ENCODE assay signal across 26 cellular contexts in the genomic region with DNA sequence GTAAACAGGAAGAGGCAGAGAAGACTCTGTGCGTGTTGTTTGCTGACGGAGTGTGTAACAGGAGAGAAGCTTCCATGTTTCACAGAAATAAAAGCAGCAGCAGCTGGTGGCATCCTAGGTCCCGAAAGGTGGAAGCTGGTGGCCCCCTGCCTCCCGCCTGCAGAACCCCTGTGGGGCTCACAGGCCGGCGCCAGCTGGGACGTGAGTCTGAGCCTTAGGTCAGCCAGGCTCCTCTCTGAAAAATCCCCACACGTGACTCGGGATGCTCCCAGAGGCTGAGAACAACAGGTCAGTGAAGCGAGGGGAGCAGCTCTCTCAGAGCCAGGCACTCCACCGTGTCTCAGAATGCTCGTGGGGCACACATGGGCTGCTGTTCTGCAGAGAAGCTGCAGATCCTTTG. TPM values are rescaled to one million over a fixed set of nuclear protein-coding genes. Genes with fewer than 3 reads are reported as not detected.
A peak's percentile ranks its signal among the peaks of the same experiment; 100 is the strongest.
DNase-seq lines count a peak whose midpoint lies in the region; ATAC-seq and TF ChIP-seq lines count a peak whose summit lies in the region.
"Had no signal": no experiment of that assay in that cellular context is flagged by ENCODE, and none has a peak within 500 bp of the region (broad histone marks: within the 10 kb centered on the region; RNA-seq: fewer than 3 reads in every experiment).

No MANE protein-coding gene starts in this region.

- ATAC-seq in activated CD8-positive, alpha-beta memory T cell treated with anti-CD3 and anti-CD28 coated beads, Interleukin-2, amount 10 ng/mL, durations not matched to agents 7 days and 5 days: no peak
- ATAC-seq in T-cell (replicated peaks in 1 of 4): no peak
- no peak for ATAC-seq in effector memory CD8-positive, alpha-beta T cell (replicated peaks)
- no peak for ATAC-seq in stimulated activated memory B cell treated with anti-CD40 and anti-IgM and Interleukin-4, amounts not matched to agents 10 μg/mL and 1 μg/mL and 100 μg/mL, for 72 hours
- ATAC-seq: activated CD4-positive, alpha-beta T cell treated with anti-CD3 and anti-CD28 coated beads for 36 hours; foreskin keratinocyte; lower lobe of right lung; PC-3; stimulated activated naive B cell treated with anti-CD40 and anti-IgM and Interleukin-4, amounts not matched to agents 10 μg/mL and 1 μg/mL and 100 μg/mL, for 72 hours; upper lobe of right lung had no signal

- intact Hi-C loops in ascending aorta (cut with DNase I): no loop called here

- H3K4me3 ChIP-seq in BLaER1 (no peak overlapping the region), ascending aorta (no peak overlapping the region)
- H3K4me3 ChIP-seq: esophagus squamous epithelium, lower lobe of right lung, upper lobe of right lung had no signal

- H3K9me3 Mint-ChIP-seq in activated CD8-positive, alpha-beta memory T cell treated with anti-CD3 and anti-CD28 coated beads, Interleukin-2, amount 10 ng/mL, durations not matched to agents 7 days and 5 days (ENCODE audit: low read depth): no peaks in the 10 kb centered on the region
- H3K9me3 Mint-ChIP-seq in T-cell: no peaks in the 10 kb centered on the region
- no peaks in the 10 kb centered on the region for H3K9me3 Mint-ChIP-seq in effector memory CD8-positive, alpha-beta T cell
- H3K9me3 Mint-ChIP-seq in stimulated activated memory B cell treated with anti-CD40 and anti-IgM and Interleukin-4, amounts not matched to agents 10 μg/mL and 1 μg/mL and 100 μg/mL, for 72 hours: no peaks in the 10 kb centered on the region
- H3K9me3 Mint-ChIP-seq: brain; HFFc6; nephron; stimulated activated naive B cell treated with anti-CD40 and anti-IgM and Interleukin-4, amounts not matched to agents 10 μg/mL and 1 μg/mL and 100 μg/mL, for 72 hours had no signal

- H4K20me1 ChIP-seq in BLaER1: peaks cover 8% of the 10 kb centered on the region; the same call in 1 of the 2 replicates

- H3K9me3 ChIP-seq in BLaER1 (no peaks in the 10 kb centered on the region), ascending aorta (no peaks in the 10 kb centered on the region)
- H3K9me3 ChIP-seq: esophagus squamous epithelium, lower lobe of right lung, upper lobe of right lung had no signal

- DNase-seq in activated CD8-positive, alpha-beta memory T cell treated with anti-CD3 and anti-CD28 coated beads, Interleukin-2, amount 10 ng/mL, durations not matched to agents 7 days and 5 days: no peak
- DNase-seq in activated CD8-positive, alpha-beta memory T cell treated with anti-CD3 and anti-CD28 coated beads, Interleukin-2, amount 50 U/mL, for 4 hours: no peak
- DNase-seq in T-cell: no peak
- DNase-seq in effector memory CD8-positive, alpha-beta T cell: no peak
- DNase-seq in ascending aorta (ENCODE audit: low spot score in 2 of 2): no peak
- DNase-seq in SK-N-DZ (ENCODE audit: low spot score): no peak
- DNase-seq: activated CD4-positive, alpha-beta T cell treated with anti-CD3 and anti-CD28 coated beads for 36 hours; cerebellar nuclear complex; DMS 273 treated with DMSO at 0.1 percent for 48 hours; esophagus squamous epithelium; foreskin keratinocyte; HFFc6; Karpas-422; lower lobe of right lung; NCI-H2029 treated with DMSO at 0.1 percent for 48 hours; NCI-H524 treated with DMSO at 0.1 percent for 48 hours; PC-3; stimulated activated naive B cell treated with anti-CD40 and anti-IgM and Interleukin-4, amounts not matched to agents 10 μg/mL and 1 μg/mL and 100 μg/mL, for 72 hours; substantia nigra; T-helper 9 cell; upper lobe of right lung had no signal

- CTCF ChIA-PET in activated CD8-positive, alpha-beta memory T cell treated with anti-CD3 and anti-CD28 coated beads, Interleukin-2, amount 10 ng/mL, durations not matched to agents 7 days and 5 days (lab: Charles Lee): interaction anchor here (0.9 kb wide), 1 partner anchor 9 kb away, joined by 3 read pairs; no protein-coding TSS in a partner anchor
- CTCF ChIA-PET in T-cell (lab: Charles Lee): interaction anchor here in 1 of 2 donors (0.5 kb wide), 1 partner anchor 40 kb away, joined by 4 read pairs; no protein-coding TSS in a partner anchor

- peak overlapping the region; percentile 42 for H3K27ac Mint-ChIP-seq in activated CD8-positive, alpha-beta memory T cell treated with anti-CD3 and anti-CD28 coated beads, Interleukin-2, amount 10 ng/mL, durations not matched to agents 7 days and 5 days
- H3K27ac Mint-ChIP-seq in T-cell: peak overlapping the region; percentile 89 to 90
- H3K27ac Mint-ChIP-seq in effector memory CD8-positive, alpha-beta T cell: peak overlapping the region; percentile 54 to 86
- no peak overlapping the region for H3K27ac Mint-ChIP-seq in stimulated activated memory B cell treated with anti-CD40 and anti-IgM and Interleukin-4, amounts not matched to agents 10 μg/mL and 1 μg/mL and 100 μg/mL, for 72 hours
- H3K27ac Mint-ChIP-seq: HFFc6; nephron; stimulated activated naive B cell treated with anti-CD40 and anti-IgM and Interleukin-4, amounts not matched to agents 10 μg/mL and 1 μg/mL and 100 μg/mL, for 72 hours had no signal

- peaks cover 42% of the 10 kb centered on the region for H3K4me1 ChIP-seq in BLaER1
- peaks cover 0 to 5% of the 10 kb centered on the region in 2 donors for H3K4me1 ChIP-seq in ascending aorta
- H3K4me1 ChIP-seq: foreskin keratinocyte, lower lobe of right lung, upper lobe of right lung had no signal

- no peaks in the 10 kb centered on the region for H3K27me3 Mint-ChIP-seq in activated CD8-positive, alpha-beta memory T cell treated with anti-CD3 and anti-CD28 coated beads, Interleukin-2, amount 10 ng/mL, durations not matched to agents 7 days and 5 days
- no peaks in the 10 kb centered on the region for H3K27me3 Mint-ChIP-seq in T-cell
- H3K27me3 Mint-ChIP-seq in effector memory CD8-positive, alpha-beta T cell: no peaks in the 10 kb centered on the region
- no peaks in the 10 kb centered on the region for H3K27me3 Mint-ChIP-seq in stimulated activated memory B cell treated with anti-CD40 and anti-IgM and Interleukin-4, amounts not matched to agents 10 μg/mL and 1 μg/mL and 100 μg/mL, for 72 hours
- H3K27me3 Mint-ChIP-seq: activated CD4-positive, alpha-beta T cell treated with anti-CD3 and anti-CD28 coated beads for 36 hours; brain; stimulated activated naive B cell treated with anti-CD40 and anti-IgM and Interleukin-4, amounts not matched to agents 10 μg/mL and 1 μg/mL and 100 μg/mL, for 72 hours had no signal

- no peak overlapping the region for H3K4me2 ChIP-seq in BLaER1

- H3K9ac ChIP-seq in BLaER1: peak overlapping the region; percentile 18; the same call in 1 of the 2 replicates

- POLR2A ChIA-PET in T-cell (lab: Charles Lee): no interaction called here

- H3K4me1 Mint-ChIP-seq in activated CD8-positive, alpha-beta memory T cell treated with anti-CD3 and anti-CD28 coated beads, Interleukin-2, amount 10 ng/mL, durations not matched to agents 7 days and 5 days: peaks cover 18% of the 10 kb centered on the region
- peaks cover 43 to 57% (median 48%) of the 10 kb centered on the region in 3 donors for H3K4me1 Mint-ChIP-seq in T-cell
- peaks cover 5 to 21% of the 10 kb centered on the region in 2 donors for H3K4me1 Mint-ChIP-seq in effector memory CD8-positive, alpha-beta T cell (ENCODE audit: low read depth in 2 of 2)
- no peaks in the 10 kb centered on the region for H3K4me1 Mint-ChIP-seq in stimulated activated memory B cell treated with anti-CD40 and anti-IgM and Interleukin-4, amounts not matched to agents 10 μg/mL and 1 μg/mL and 100 μg/mL, for 72 hours
- H3K4me1 Mint-ChIP-seq: brain; nephron; stimulated activated naive B cell treated with anti-CD40 and anti-IgM and Interleukin-4, amounts not matched to agents 10 μg/mL and 1 μg/mL and 100 μg/mL, for 72 hours had no signal

- peaks cover 10% of the 10 kb centered on the region for H3K36me3 Mint-ChIP-seq in activated CD8-positive, alpha-beta memory T cell treated with anti-CD3 and anti-CD28 coated beads, Interleukin-2, amount 10 ng/mL, durations not matched to agents 7 days and 5 days
- H3K36me3 Mint-ChIP-seq in T-cell: no peaks in the 10 kb centered on the region
- peaks cover 22% of the 10 kb centered on the region for H3K36me3 Mint-ChIP-seq in effector memory CD8-positive, alpha-beta T cell (ENCODE audit: insufficient read depth)
- H3K36me3 Mint-ChIP-seq in stimulated activated memory B cell treated with anti-CD40 and anti-IgM and Interleukin-4, amounts not matched to agents 10 μg/mL and 1 μg/mL and 100 μg/mL, for 72 hours: peaks cover 21% of the 10 kb centered on the region

- H3K27me3 ChIP-seq in BLaER1: no peaks in the 10 kb centered on the region
- H3K27me3 ChIP-seq in ascending aorta: no peaks in the 10 kb centered on the region
- H3K27me3 ChIP-seq: esophagus squamous epithelium, foreskin keratinocyte, upper lobe of right lung had no signal

- TF ChIP-seq CTCF in ascending aorta (IDR thresholded peaks at IDR 0.05): no peak

- H3K27ac ChIP-seq in BLaER1: no peak overlapping the region; the same call in 1 of the 2 replicates
- H3K27ac ChIP-seq in ascending aorta: no peak overlapping the region
- H3K27ac ChIP-seq: foreskin keratinocyte, upper lobe of right lung had no signal

- H3K36me3 ChIP-seq in BLaER1 (peaks cover 62% of the 10 kb centered on the region), ascending aorta (peaks cover 27 to 70% of the 10 kb centered on the region in 2 donors)

- H3K4me3 Mint-ChIP-seq in activated CD8-positive, alpha-beta memory T cell treated with anti-CD3 and anti-CD28 coated beads, Interleukin-2, amount 10 ng/mL, durations not matched to agents 7 days and 5 days: no peak overlapping the region
- peak overlapping the region in 2 of 3 donors; percentile 29 to 68 for H3K4me3 Mint-ChIP-seq in T-cell
- peak overlapping the region in 1 of 2 donors; percentile 14 for H3K4me3 Mint-ChIP-seq in effector memory CD8-positive, alpha-beta T cell
- H3K4me3 Mint-ChIP-seq in stimulated activated memory B cell treated with anti-CD40 and anti-IgM and Interleukin-4, amounts not matched to agents 10 μg/mL and 1 μg/mL and 100 μg/mL, for 72 hours: no peak overlapping the region
- H3K4me3 Mint-ChIP-seq: activated CD4-positive, alpha-beta T cell treated with anti-CD3 and anti-CD28 coated beads for 36 hours; brain; HFFc6; nephron; stimulated activated naive B cell treated with anti-CD40 and anti-IgM and Interleukin-4, amounts not matched to agents 10 μg/mL and 1 μg/mL and 100 μg/mL, for 72 hours had no signal

RNA-seq across cellular contexts. Expression of a gene that starts 27.4 kb away (rescaled TPM):
- total RNA-seq in activated CD8-positive, alpha-beta memory T cell treated with anti-CD3 and anti-CD28 coated beads, Interleukin-2, amount 10 ng/mL, durations not matched to agents 7 days and 5 days: 10 to 100 TPM; 34.7 to 37.1 TPM
- total RNA-seq in T-cell (100 to 1,000 TPM in 3 of 5 donors, 10 to 100 TPM in 2; 33.1 to 158 (median 115) TPM), ascending aorta (145 TPM)
- polyA plus RNA-seq in SK-N-DZ (2014; cell fraction: cytosol; rRNA removed): not detected in 2 replicates
- not detected in 2 replicates for polyA plus RNA-seq in SK-N-DZ (2014; cell fraction: nucleus; rRNA removed)
- total RNA-seq: H1, PC-3 had no signal
- polyA plus RNA-seq: H1 had no signal

RNA-seq across cellular contexts. Expression of a gene that starts 51.0 kb away (rescaled TPM):
- total RNA-seq in activated CD8-positive, alpha-beta memory T cell treated with anti-CD3 and anti-CD28 coated beads, Interleukin-2, amount 10 ng/mL, durations not matched to agents 7 days and 5 days: 1 to 10 TPM; 6.3 to 8.3 TPM
- total RNA-seq in T-cell (10 to 100 TPM in 2 of 5 donors, 1 to 10 TPM in 3; 5.5 to 19.8 (median 8.1) TPM), ascending aorta (21.9 TPM)
- polyA plus RNA-seq in SK-N-DZ (2014; cell fraction: cytosol; rRNA removed): 19.4 and 20.2 TPM in 2 replicates
- 65.1 and 70.0 TPM in 2 replicates for polyA plus RNA-seq in SK-N-DZ (2014; cell fraction: nucleus; rRNA removed)

RNA-seq across cellular contexts. Expression of a gene that starts 51.3 kb away (rescaled TPM):
- total RNA-seq in activated CD8-positive, alpha-beta memory T cell treated with anti-CD3 and anti-CD28 coated beads, Interleukin-2, amount 10 ng/mL, durations not matched to agents 7 days and 5 days: 10 to 100 TPM; 26.8 to 31.1 TPM
- total RNA-seq in T-cell (10 to 100 TPM; 26.4 to 36.4 (median 33.0) TPM), ascending aorta (12.7 TPM)
- polyA plus RNA-seq in SK-N-DZ (2014; cell fraction: cytosol; rRNA removed): 11.1 and 11.8 TPM in 2 replicates
- polyA plus RNA-seq in SK-N-DZ (2014; cell fraction: nucleus; rRNA removed): 15.2 and 27.4 TPM in 2 replicates

Comparison
In these comparisons a context has a peak if more than half of its experiments do, and no peak if none do; other contexts are left out.
1. H3K4me3 Mint-ChIP-seq: peak in T-cell (2 of 3); none in activated CD8-positive, alpha-beta memory T cell treated with anti-CD3 and anti-CD28 coated beads, Interleukin-2, amount 10 ng/mL, durations not matched to agents 7 days and 5 days (single experiment) and stimulated activated memory B cell treated with anti-CD40 and anti-IgM and Interleukin-4, amounts not matched to agents 10 μg/mL and 1 μg/mL and 100 μg/mL, for 72 hours (single experiment).